In genomic region chr5:4243865-4244264, GRCh38 we compare ENCODE assay signal across 36 cellular contexts.
"Had no signal": no experiment of that assay in that cellular context is flagged by ENCODE, and none has a peak within 500 bp of the region (broad histone marks: within the 10 kb centered on the region; RNA-seq: fewer than 3 reads in every experiment).

No MANE protein-coding gene starts in this region.

- H3K9ac ChIP-seq: KMS-11, SK-N-SH had no signal

- H3K27ac Mint-ChIP-seq: activated CD4-positive, alpha-beta memory T cell treated with anti-CD3 and anti-CD28 coated beads for 36 hours; activated naive CD4-positive, alpha-beta T cell treated with anti-CD3 and anti-CD28 coated beads, Interleukin-2, amount 10 ng/mL, durations not matched to agents 7 days and 5 days; activated naive CD8-positive, alpha-beta T cell; activated naive CD8-positive, alpha-beta T cell treated with anti-CD3 and anti-CD28 coated beads, Interleukin-2, amount 50 U/mL, for 24 hours; activated T-helper 1 cell treated with anti-CD3 and anti-CD28 coated beads, Interleukin-12 subunit alpha, Interleukin-12 subunit beta, Interleukin-2, Interleukin-4 antibody, amounts not matched to agents 30 ng/mL and 10 ng/mL and 1 ng/mL, durations not matched to agents 14 hours and 24 hours and 36 hours; brain; T-helper 1 cell treated with Interleukin-12 subunit alpha and Interleukin-12 subunit beta and Interleukin-4 antibody, amounts not matched to agents 30 μg/mL and 1 μg/mL, for 36 hours; T-helper 2 cell treated with Interferon-gamma antibody and Interleukin-4, amounts not matched to agents 5 μg/mL and 100 μg/mL, for 36 hours; WTC11 had no signal

- H3K9me3 ChIP-seq: Peyer's patch, SK-N-SH had no signal

- H3K36me3 ChIP-seq: Peyer's patch, SJSA1 had no signal

- DNase-seq: activated CD4-positive, alpha-beta memory T cell treated with anti-CD3 and anti-CD28 coated beads for 36 hours; activated CD4-positive, alpha-beta T cell treated with anti-CD3 and anti-CD28 coated beads for 4 hours; activated CD4-positive, alpha-beta T cell treated with anti-CD3 and anti-CD28 coated beads, Interleukin-2, amount 50 U/mL, for 1 hour; activated CD4-positive, CD25-positive, alpha-beta regulatory T cell treated with anti-CD3 and anti-CD28 coated beads, Interleukin-2, amount 50 U/mL, for 72 hours; activated CD8-positive, alpha-beta memory T cell treated with anti-CD3 and anti-CD28 coated beads, Interleukin-2, amount 50 U/mL, for 4 hours; activated gamma-delta T cell treated with Interleukin-2 at 50 U/mL for 16 hours; activated naive CD4-positive, alpha-beta T cell treated with anti-CD3 and anti-CD28 coated beads, Interleukin-2, amount 10 ng/mL, durations not matched to agents 7 days and 5 days; activated naive CD8-positive, alpha-beta T cell treated with anti-CD3 and anti-CD28 coated beads, Interleukin-2, amount 50 U/mL, for 24 hours; activated T-cell treated with anti-CD3 and anti-CD28 coated beads for 4 hours; activated T-cell treated with anti-CD3 and anti-CD28 coated beads, Interleukin-2, amount 50 U/mL, for 4 hours; anterior cingulate cortex; caudate nucleus; MM.1S; MV-4-11; NCI-H1092 treated with DMSO at 0.1 percent for 48 hours; NCI-H1417 treated with DMSO at 0.1 percent for 48 hours; NCI-H187 treated with DMSO at 0.1 percent for 48 hours; NCI-H2081; NCI-H2171 treated with DMSO at 0.1 percent for 48 hours; NCI-H2227 treated with DMSO at 0.1 percent for 48 hours; NCI-H446 treated with DMSO at 0.1 percent for 48 hours; NCI-H524; NK-92 treated with Interleukin-12 subunit alpha and Interleukin-12 subunit beta, amount 100 ng/mL, for 24 hours; PC-3; Peyer's patch; RPMI8226; SHP77 treated with DMSO at 0.1 percent for 48 hours; SK-N-SH had no signal

- H3K9me3 Mint-ChIP-seq: WTC11 had no signal

- H3K27ac ChIP-seq: KMS-11, SJSA1 had no signal

- H3K4me3 Mint-ChIP-seq: activated CD4-positive, alpha-beta memory T cell treated with anti-CD3 and anti-CD28 coated beads for 36 hours; activated naive CD4-positive, alpha-beta T cell treated with anti-CD3 and anti-CD28 coated beads, Interleukin-2, amount 10 ng/mL, durations not matched to agents 7 days and 5 days; activated naive CD8-positive, alpha-beta T cell; activated naive CD8-positive, alpha-beta T cell treated with anti-CD3 and anti-CD28 coated beads, Interleukin-2, amount 50 U/mL, for 24 hours; activated T-cell treated with anti-CD3 and anti-CD28 coated beads, Interleukin-2, amount 50 U/mL, for 4 hours; activated T-helper 1 cell treated with anti-CD3 and anti-CD28 coated beads, Interleukin-12 subunit alpha, Interleukin-12 subunit beta, Interleukin-2, Interleukin-4 antibody, amounts not matched to agents 30 ng/mL and 10 ng/mL and 1 ng/mL, durations not matched to agents 14 hours and 24 hours and 36 hours; brain; T-helper 1 cell treated with Interleukin-12 subunit alpha and Interleukin-12 subunit beta and Interleukin-4 antibody, amounts not matched to agents 30 μg/mL and 1 μg/mL, for 36 hours; T-helper 2 cell treated with Interferon-gamma antibody and Interleukin-4, amounts not matched to agents 5 μg/mL and 100 μg/mL, for 36 hours; WTC11 had no signal

- H3K4me1 ChIP-seq: SJSA1 had no signal

- H3K4me1 Mint-ChIP-seq: activated naive CD4-positive, alpha-beta T cell treated with anti-CD3 and anti-CD28 coated beads, Interleukin-2, amount 10 ng/mL, durations not matched to agents 7 days and 5 days; activated naive CD8-positive, alpha-beta T cell treated with anti-CD3 and anti-CD28 coated beads, Interleukin-2, amount 50 U/mL, for 24 hours; brain had no signal

- H3K27me3 ChIP-seq: Peyer's patch, SJSA1 had no signal

- H3K27me3 Mint-ChIP-seq: activated CD4-positive, alpha-beta memory T cell treated with anti-CD3 and anti-CD28 coated beads for 36 hours; activated naive CD4-positive, alpha-beta T cell treated with anti-CD3 and anti-CD28 coated beads, Interleukin-2, amount 10 ng/mL, durations not matched to agents 7 days and 5 days; activated naive CD8-positive, alpha-beta T cell; activated naive CD8-positive, alpha-beta T cell treated with anti-CD3 and anti-CD28 coated beads, Interleukin-2, amount 50 U/mL, for 24 hours had no signal

- H3K4me3 ChIP-seq: Peyer's patch, SJSA1 had no signal

- H3K36me3 Mint-ChIP-seq: activated CD4-positive, alpha-beta memory T cell treated with anti-CD3 and anti-CD28 coated beads for 36 hours; activated naive CD4-positive, alpha-beta T cell treated with anti-CD3 and anti-CD28 coated beads, Interleukin-2, amount 10 ng/mL, durations not matched to agents 7 days and 5 days; activated naive CD8-positive, alpha-beta T cell; brain; WTC11 had no signal
